9 cellular contexts compared by ENCODE assay signal in genomic region chr3:56131976-56132590, GRCh38.
DNase-seq lines count a peak whose midpoint lies in the region; ATAC-seq and TF ChIP-seq lines count a peak whose summit lies in the region.
"Had no signal": no experiment of that assay in that cellular context is flagged by ENCODE, and none has a peak within 500 bp of the region (broad histone marks: within the 10 kb centered on the region; RNA-seq: fewer than 3 reads in every experiment).

No MANE protein-coding gene starts in this region.

- no peaks in the 10 kb centered on the region for H3K9me3 ChIP-seq in adrenal gland (replicated peaks in 1 of 3)
- no peaks in the 10 kb centered on the region for H3K9me3 ChIP-seq in naive thymus-derived CD4-positive, alpha-beta T cell (ENCODE audit: control insufficient read depth in 2 of 3, low read length in 3 of 3)

- in situ Hi-C loops in ACHN (cut with HindIII; ENCODE audit: low pct_ligation_motif_present, low pct_unique_long_range_greater_than_20kb, low sequenced_read_pairs), result no loop called here

- ATAC-seq in HG02610 (IDR thresholded peaks at IDR 0.05; ENCODE audit: unreplicated experiment) (peak; percentile 48), HG03520 (IDR thresholded peaks at IDR 0.05; ENCODE audit: unreplicated experiment) (no peak), HG03159 (IDR thresholded peaks at IDR 0.05; ENCODE audit: unreplicated experiment) (no peak)
- no peak for ATAC-seq in naive thymus-derived CD4-positive, alpha-beta T cell

- H3K4me1 Mint-ChIP-seq in naive thymus-derived CD4-positive, alpha-beta T cell, result no peaks in the 10 kb centered on the region

- peak; percentile 87 for DNase-seq in ACHN
- DNase-seq in adrenal gland, result peak; percentile 40 to 76 (median 72)
- DNase-seq in kidney epithelial cell (ENCODE audit: low read depth), result peak; percentile 91
- DNase-seq in NCI-H1048 (lab: John Stamatoyannopoulos, UW), result no peak
- DNase-seq in naive thymus-derived CD4-positive, alpha-beta T cell, result no peak
- DNase-seq: activated effector memory CD4-positive, alpha-beta T cell treated with Interleukin-2 at 50 U/mL for 16 hours had no signal

- intact Hi-C loops in adrenal gland (cut with DNase I), result no loop called here
- intact Hi-C loops in naive thymus-derived CD4-positive, alpha-beta T cell (cut with micrococcal nuclease), result no loop called here

- TF ChIP-seq POLR2A in adrenal gland (IDR thresholded peaks at IDR 0.05), result no peak

- H3K27ac Mint-ChIP-seq in naive thymus-derived CD4-positive, alpha-beta T cell, result no peak overlapping the region

- H3K27me3 Mint-ChIP-seq in naive thymus-derived CD4-positive, alpha-beta T cell, result peaks cover 0 to 8% (median 6%) of the 10 kb centered on the region in 5 donors

- no peak overlapping the region for H3K4me3 Mint-ChIP-seq in naive thymus-derived CD4-positive, alpha-beta T cell

- H3K9me3 Mint-ChIP-seq in naive thymus-derived CD4-positive, alpha-beta T cell, result peaks cover 0 to 4% (median 0%) of the 10 kb centered on the region in 11 donors

- no peaks in the 10 kb centered on the region for H3K27me3 ChIP-seq in adrenal gland
- no peaks in the 10 kb centered on the region for H3K27me3 ChIP-seq in kidney epithelial cell (ENCODE audit: control insufficient read depth, insufficient read depth, low read length)
- H3K27me3 ChIP-seq in naive thymus-derived CD4-positive, alpha-beta T cell (ENCODE audit: control insufficient read depth in 2 of 2, insufficient read depth in 2 of 2, low read length in 2 of 2), result no peaks in the 10 kb centered on the region

- H3K36me3 ChIP-seq in adrenal gland (replicated peaks in 1 of 2) (no peaks in the 10 kb centered on the region), kidney epithelial cell (ENCODE audit: control insufficient read depth, insufficient read depth, low read length) (no peaks in the 10 kb centered on the region)
- no peaks in the 10 kb centered on the region for H3K36me3 ChIP-seq in naive thymus-derived CD4-positive, alpha-beta T cell (ENCODE audit: control insufficient read depth in 2 of 3, insufficient read depth in 3 of 3, low read length in 3 of 3)

- CTCF ChIA-PET in naive thymus-derived CD4-positive, alpha-beta T cell (lab: Charles Lee), result no interaction called here

- TF ChIP-seq CTCF in adrenal gland (IDR thresholded peaks at IDR 0.05) (no peak), kidney epithelial cell (IDR thresholded peaks at IDR 0.05; ENCODE audit: insufficient read depth, low read length, poor library complexity, severe bottlenecking) (no peak)

- H3K36me3 Mint-ChIP-seq in naive thymus-derived CD4-positive, alpha-beta T cell, result no peaks in the 10 kb centered on the region

- peak overlapping the region in 4 of 5 donors; percentile 36 to 54 (median 45) for H3K27ac ChIP-seq in adrenal gland
- no peak overlapping the region for H3K27ac ChIP-seq in naive thymus-derived CD4-positive, alpha-beta T cell (ENCODE audit: low read depth, low read length)

- H3K4me3 ChIP-seq in adrenal gland, result no peak overlapping the region
- H3K4me3 ChIP-seq in kidney epithelial cell (ENCODE audit: low read depth, low read length), result no peak overlapping the region
- H3K4me3 ChIP-seq in naive thymus-derived CD4-positive, alpha-beta T cell (ENCODE audit: low read length), result no peak overlapping the region

- 26 to 33% (median 30%) methylated on average over 3 of the region's 3 CpGs for WGBS in adrenal gland, 4 donors

- peaks cover 0 to 9% of the 10 kb centered on the region in 2 donors for H3K4me1 ChIP-seq in adrenal gland (replicated peaks in 1 of 2)
- H3K4me1 ChIP-seq in naive thymus-derived CD4-positive, alpha-beta T cell (ENCODE audit: control insufficient read depth in 2 of 2, insufficient read depth in 2 of 2, low read length in 2 of 2), result no peaks in the 10 kb centered on the region

- POLR2A ChIA-PET in naive thymus-derived CD4-positive, alpha-beta T cell (lab: Charles Lee), result no interaction called here

Comparison
In these comparisons a context has a peak if more than half of its experiments do, and no peak if none do; other contexts are left out.
1. DNase-seq: peak in ACHN (single experiment), adrenal gland (7 of 7) and kidney epithelial cell (single experiment); none in NCI-H1048 (single experiment) and naive thymus-derived CD4-positive, alpha-beta T cell (0 of 9).